ENCODE assay signal across 8 cellular contexts in genomic region chr7:40134428-40135423, GRCh38. TPM values are rescaled to one million over a fixed set of nuclear protein-coding genes. Genes with fewer than 3 reads are reported as not detected.
DNase-seq lines count a peak whose midpoint lies in the region; ATAC-seq, FAIRE-seq and TF ChIP-seq lines count a peak whose summit lies in the region.

Gene MPLKIP, minus strand, starts transcription at chr7:40134622. Its CDS starts 55 bp downstream, at chr7:40134567.
Gene SUGCT, plus strand, starts transcription at chr7:40135005.

- peak; percentile 69 for TF ChIP-seq POLR2A in GM15510 (IDR thresholded peaks at IDR 0.05; ENCODE audit: borderline replicate concordance, extremely low read depth, insufficient read length)

- H3K4me3 ChIP-seq in right atrium auricular region (peak within 1 kb of the TSS; percentile 71 to 86), psoas muscle (peak within 1 kb of the TSS; percentile 99)

- H3K36me3 ChIP-seq in right atrium auricular region (no peaks in the 10 kb centered on the region), psoas muscle (ENCODE audit: insufficient read depth in 1 of 2, low read depth in 1 of 2) (no peaks in the 10 kb centered on the region)

- H3K27ac ChIP-seq in right atrium auricular region, result peak within 1 kb of the TSS; percentile 85 to 91
- H3K27ac ChIP-seq in psoas muscle, result peak within 1 kb of the TSS; percentile 97

- DNase-seq in NCI-H1436 treated with DMSO at 0.1 percent for 48 hours (lab: John Stamatoyannopoulos, UW) (peak; percentile 15), T-helper 1 cell (peak; percentile 64 to 86 (median 81)), amygdala (lab: John Stamatoyannopoulos, UW) (peak; percentile 35 to 99 (median 87)), right atrium auricular region (ENCODE audit: low spot score) (peak; percentile 90), psoas muscle (peak; percentile 82 to 91), urothelium cell line (ENCODE audit: low spot score) (peak; percentile 95)

- TF ChIP-seq CTCF in right atrium auricular region (IDR thresholded peaks at IDR 0.05) (peak; percentile 98 to 99), psoas muscle (IDR thresholded peaks at IDR 0.05) (peak; percentile 96)

- ATAC-seq in HG02870 (IDR thresholded peaks at IDR 0.05; ENCODE audit: unreplicated experiment) (peak; percentile 87), psoas muscle (peak; percentile 95 to 97 (median 96))

- WGBS in psoas muscle, 3 donors, result 1% methylated on average over 80 to 90 of the region's 90 CpGs

- peak; percentile 96 for FAIRE-seq in urothelium cell line (lab: Jason Lieb, UNC)

- peaks cover 0 to 19% of the 10 kb centered on the region in 2 donors for H3K4me1 ChIP-seq in right atrium auricular region
- H3K4me1 ChIP-seq in psoas muscle, result peaks cover 32% of the 10 kb centered on the region

- intact Hi-C loops in psoas muscle (cut with DNase I), result loop anchor here (5.0 kb wide), 4 partner anchors 37 to 512 kb away; partner anchors contain the start of genes CDK13 (in 2 of the 2) and RALA (in 1 of the 2)

- H3K27me3 ChIP-seq in right atrium auricular region, result no peaks in the 10 kb centered on the region
- H3K27me3 ChIP-seq in psoas muscle (ENCODE audit: insufficient read depth in 3 of 3, low read length in 2 of 3), result no peaks in the 10 kb centered on the region

- H3K9me3 ChIP-seq in right atrium auricular region (no peaks in the 10 kb centered on the region), psoas muscle (no peaks in the 10 kb centered on the region)

RNA-seq across cellular contexts. Expression of gene MPLKIP, which starts in this region (rescaled TPM):
- total RNA-seq in right atrium auricular region (10 to 100 TPM; 19.7 to 23.3 TPM), psoas muscle (10 to 100 TPM; 17.3 to 19.0 (median 18.9) TPM)
- 10 to 100 TPM; 17.6 to 34.7 (median 32.9) TPM for polyA plus RNA-seq in psoas muscle

RNA-seq across cellular contexts. Expression of gene SUGCT, which starts in this region (rescaled TPM):
- total RNA-seq in right atrium auricular region (1 to 10 TPM; 2.6 to 5.4 TPM), psoas muscle (1 to 10 TPM; 3.2 to 7.3 (median 5.0) TPM)
- polyA plus RNA-seq in psoas muscle, result 1 to 10 TPM; 2.4 to 3.0 (median 3.0) TPM

Comparison
In these comparisons a context has a peak if more than half of its experiments do, and no peak if none do; other contexts are left out.
1. Peak in every context shown above with its lines: DNase-seq, ATAC-seq, H3K4me3 ChIP-seq and H3K27ac ChIP-seq.
2. DNase-seq: peak in every context shown above with its lines; median percentile 95 in urothelium cell line; 90 in right atrium auricular region; 87 in amygdala; 86 in psoas muscle; 81 in T-helper 1 cell; 15 in NCI-H1436 treated with DMSO at 0.1 percent for 48 hours.